16 cellular contexts compared by ENCODE assay signal in the genomic region with DNA sequence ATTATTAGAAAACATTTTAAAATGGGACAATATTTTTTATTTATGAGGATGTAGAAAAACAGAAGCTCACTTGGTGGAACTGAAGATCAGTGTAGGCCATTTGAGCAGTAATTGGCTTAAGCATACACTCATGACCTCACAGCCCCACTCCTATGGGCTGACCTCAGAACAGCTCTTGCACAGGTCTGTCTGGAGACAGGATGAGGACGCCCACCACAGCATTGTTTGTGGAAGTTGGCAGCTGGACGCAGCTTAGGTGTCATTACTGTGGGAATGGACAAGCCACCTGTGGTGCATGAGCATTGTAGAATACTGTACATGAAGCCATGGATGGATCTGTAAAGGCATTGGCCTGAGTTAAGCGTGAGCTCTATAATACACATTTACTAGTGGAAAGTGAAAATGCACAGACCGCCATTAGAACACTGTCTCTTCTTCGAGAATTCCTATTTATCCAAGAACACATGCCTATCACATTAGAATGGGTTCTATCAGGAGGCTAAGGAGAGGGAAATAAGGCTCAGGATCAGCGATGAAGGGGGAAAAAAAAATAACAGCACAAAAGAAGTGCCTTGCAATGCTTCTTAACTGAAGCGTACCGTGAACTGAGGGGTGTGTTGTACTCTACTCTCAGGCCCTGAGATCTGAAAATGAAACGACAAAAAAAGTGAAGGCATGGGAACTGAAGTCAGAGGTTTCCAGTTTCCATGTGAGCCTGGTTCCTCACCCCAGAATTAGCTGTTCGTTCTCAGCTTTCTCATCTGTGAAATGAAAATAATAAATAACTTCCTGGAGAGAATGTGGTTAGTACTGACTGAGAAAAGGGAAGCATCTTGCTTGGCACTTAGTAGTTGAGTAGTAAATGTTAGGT. TPM values are rescaled to one million over a fixed set of nuclear protein-coding genes. Genes with fewer than 3 reads are reported as not detected.
DNase-seq lines count a peak whose midpoint lies in the region; ATAC-seq, FAIRE-seq and TF ChIP-seq lines count a peak whose summit lies in the region.
"Had no signal": no experiment of that assay in that cellular context is flagged by ENCODE, and none has a peak within 500 bp of the region (broad histone marks: within the 10 kb centered on the region; RNA-seq: fewer than 3 reads in every experiment).

No MANE protein-coding gene starts in this region.

- H3K4me2 ChIP-seq in GM12878 (ENCODE audit: control insufficient read depth, insufficient read depth) (peak overlapping the region; percentile 89), mesenchymal stem cell (ENCODE audit: low read length, poor library complexity, severe bottlenecking) (no peak overlapping the region)

- peak overlapping the region; percentile 94 for H3K27ac ChIP-seq in GM12878 (ENCODE audit: control insufficient read depth, insufficient read depth)
- no peak overlapping the region for H3K27ac ChIP-seq in mesenchymal stem cell (ENCODE audit: low read length, poor library complexity, severe bottlenecking)
- H3K27ac ChIP-seq: cardiac muscle cell, stomach had no signal

- H4K8ac ChIP-seq in mesenchymal stem cell (ENCODE audit: low read length): no peak overlapping the region

- CTCF ChIA-PET in GM12878 (lab: Yijun Ruan, JAX): interaction anchor here (1.1 to 2.2 kb wide), 8 partner anchors 8 to 94 kb away, joined by 3 to 6 read pairs (median 4); no protein-coding TSS in a partner anchor

- H3K4me1 ChIP-seq in GM12878 (ENCODE audit: control insufficient read depth, insufficient read depth, low read length) (peaks cover 32% of the 10 kb centered on the region), mesenchymal stem cell (ENCODE audit: control insufficient read depth, insufficient read depth, low read depth, low read length) (no peaks in the 10 kb centered on the region)
- H3K4me1 ChIP-seq: stomach had no signal

- H3K79me2 ChIP-seq in GM12878 (ENCODE audit: control insufficient read depth, insufficient read depth, low read length): no peaks in the 10 kb centered on the region

- TF ChIP-seq RAD21 in GM12878 (IDR thresholded peaks at IDR 0.05; ENCODE audit: insufficient read depth, low read depth, low read length): 0 out of 2 replicates have a peak, but pooled peaks have one; percentile 5

- in situ Hi-C loops in GM12878 (cut with MboI): no loop called here

- H2BK120ac ChIP-seq in mesenchymal stem cell (ENCODE audit: low read depth, low read length): no peak overlapping the region

- no TSS peak for BruUV-seq in GM12878 (replicated peaks; lab: Mats Ljungman, UMichigan)

- H4K91ac ChIP-seq in mesenchymal stem cell (ENCODE audit: low read length): no peak overlapping the region

- no peak overlapping the region for H3K4ac ChIP-seq in mesenchymal stem cell (ENCODE audit: low read depth in 1 of 2, low read length in 2 of 2)

- TF ChIP-seq CTCF in GM12878 (IDR thresholded peaks at IDR 0.05 in 2 of 3, conservative IDR thresholded peaks at IDR 0.05 in 1 of 3; ENCODE audit: control insufficient read depth in 2 of 3, extremely low read depth in 1 of 3, insufficient read depth in 1 of 3, low read depth in 3 of 3, low read length in 3 of 3): no peak

- H2AFZ ChIP-seq in GM12878 (ENCODE audit: control insufficient read depth, low read depth, low read length) (peak overlapping the region; percentile 82), mesenchymal stem cell (ENCODE audit: low read depth, low read length) (no peak overlapping the region)

- TF ChIP-seq POLR2A in GM12878 (IDR thresholded peaks at IDR 0.05; ENCODE audit: low read depth, low read length): no peak

- WGBS in GM12878 (ENCODE audit: insufficient coverage, insufficient replicate concordance, low lambda C conversion rate, missing lambda C conversion rate): 29% methylated on average over 10 of the region's 10 CpGs
- WGBS in mesenchymal stem cell: 90% methylated on average over 6 of the region's 10 CpGs

- ATAC-seq in GM18907 (IDR thresholded peaks at IDR 0.05; ENCODE audit: unreplicated experiment) (peak; percentile 85), GM21528 (IDR thresholded peaks at IDR 0.05; ENCODE audit: low FRiP score, unreplicated experiment) (peak; percentile 68), HG03108 (IDR thresholded peaks at IDR 0.05; ENCODE audit: unreplicated experiment) (peak; percentile 73), GM12878 (peak; percentile 95)
- ATAC-seq: Right ventricle myocardium inferior had no signal

- H2AK5ac ChIP-seq in mesenchymal stem cell (ENCODE audit: low read length, severe bottlenecking): no peak overlapping the region

- peak; percentile 75 for FAIRE-seq in GM12878 (lab: Jason Lieb, UNC)

- SMC1A ChIA-PET in GM12878 (lab: Charles Lee; ENCODE audit: uncharacterized antibody, unreplicated experiment): interaction anchor here (1.0 to 2.3 kb wide), 7 partner anchors 8 to 136 kb away, joined by 3 to 13 read pairs (median 4); no protein-coding TSS in a partner anchor

- intact Hi-C loops in GM12878 (cut with micrococcal nuclease; ENCODE audit: unreplicated experiment): loop anchor here (5.0 kb wide), 1 partner anchor 59 kb away; no protein-coding TSS in a partner anchor

- no peak overlapping the region for H2BK15ac ChIP-seq in mesenchymal stem cell (ENCODE audit: low read depth, poor library complexity, severe bottlenecking)

- DNase-seq in GM12878 (ENCODE audit: low read depth, low spot score) (peak; percentile 94), mesenchymal stem cell (no peak), cerebellum (ENCODE audit: low spot score) (no peak), NCI-H526 (lab: John Stamatoyannopoulos, UW) (no peak)
- DNase-seq: activated CD4-positive, CD25-positive, alpha-beta regulatory T cell; activated effector memory CD4-positive, alpha-beta T cell treated with anti-CD3 and anti-CD28 coated beads, Interleukin-2, amount 50 U/mL, for 16 hours; DMS153; islet precursor cell; NCI-H2227 treated with DMSO at 0.1 percent for 48 hours; stomach had no signal

- H2BK12ac ChIP-seq in mesenchymal stem cell (ENCODE audit: low read length in 2 of 2): no peak overlapping the region

- peak overlapping the region in 1 of 2 experiments; percentile 12 for H3K14ac ChIP-seq in mesenchymal stem cell (ENCODE audit: low read length in 2 of 2)

- H3K36me3 ChIP-seq in GM12878 (ENCODE audit: control insufficient read depth in 2 of 2, insufficient read depth in 2 of 2, low read length in 1 of 2) (no peaks in the 10 kb centered on the region), mesenchymal stem cell (ENCODE audit: control insufficient read depth in 1 of 2, insufficient read depth in 2 of 2, low read depth in 1 of 2, low read length in 2 of 2) (no peaks in the 10 kb centered on the region)
- H3K36me3 ChIP-seq: cardiac muscle cell, stomach had no signal

- no peak for TF ChIP-seq EP300 in GM12878 (IDR thresholded peaks at IDR 0.05; ENCODE audit: borderline replicate concordance in 1 of 2, control insufficient read depth in 1 of 2, low read depth in 2 of 2, low read length in 2 of 2)

- H3K27me3 ChIP-seq in GM12878 (replicated peaks in 1 of 2; ENCODE audit: control insufficient read depth in 2 of 2, insufficient read depth in 2 of 2, low read length in 1 of 2) (no peaks in the 10 kb centered on the region), mesenchymal stem cell (ENCODE audit: control insufficient read depth in 1 of 2, insufficient read depth in 1 of 2, low read length in 2 of 2) (peaks cover 0 to 9% of the 10 kb centered on the region in 2 experiments)
- H3K27me3 ChIP-seq: cardiac muscle cell had no signal

- H4K20me1 ChIP-seq in GM12878 (ENCODE audit: control insufficient read depth, insufficient read depth): no peaks in the 10 kb centered on the region

- H3K23ac ChIP-seq in mesenchymal stem cell (ENCODE audit: low read length in 2 of 2): no peak overlapping the region

- no peaks in the 10 kb centered on the region for H3K9me3 ChIP-seq in GM12878 (replicated peaks; ENCODE audit: control insufficient read depth, insufficient read depth, low read length)
- no peaks in the 10 kb centered on the region for H3K9me3 ChIP-seq in mesenchymal stem cell (ENCODE audit: control insufficient read depth, low read length)
- H3K9me3 ChIP-seq: stomach had no signal

- no peak overlapping the region for H2BK5ac ChIP-seq in mesenchymal stem cell (ENCODE audit: low read depth, low read length, poor library complexity, severe bottlenecking)

- H3K18ac ChIP-seq in mesenchymal stem cell (ENCODE audit: low read depth in 1 of 2, low read length in 2 of 2): no peak overlapping the region

- POLR2A ChIA-PET in GM12878 (lab: Charles Lee): interaction anchor here (1.0 kb wide), 1 partner anchor 85 kb away, joined by 3 read pairs; no protein-coding TSS in a partner anchor

- RAD21 ChIA-PET in GM12878 (lab: Charles Lee; ENCODE audit: unreplicated experiment): interaction anchor here (1.9 to 2.4 kb wide), 2 partner anchors 85 to 88 kb away, joined by 4 to 9 read pairs; no protein-coding TSS in a partner anchor

- H3K9ac ChIP-seq in GM12878 (ENCODE audit: control insufficient read depth, insufficient read depth, low read length) (peak overlapping the region; percentile 51), mesenchymal stem cell (ENCODE audit: low read length) (no peak overlapping the region)

- peak overlapping the region; percentile 48; the same call in 1 of the 2 replicates for H3K4me3 ChIP-seq in GM12878
- no peak overlapping the region for H3K4me3 ChIP-seq in mesenchymal stem cell (ENCODE audit: insufficient read depth in 1 of 2, low read depth in 1 of 2, low read length in 2 of 2)
- H3K4me3 ChIP-seq: cardiac muscle cell, stomach had no signal

- no peaks in the 10 kb centered on the region for H3K79me1 ChIP-seq in mesenchymal stem cell (replicated peaks; ENCODE audit: low read length, poor library complexity, severe bottlenecking)

TF ChIP-seq in GM12878, 131 proteins besides CTCF, POLR2A, EP300 and RAD21 (continues in another document):
- TF ChIP-seq ZNF622 (IDR thresholded peaks at IDR 0.05): no peak

RNA-seq across cellular contexts. Expression of a gene that starts 33.6 kb away (rescaled TPM):
- 0.25 and 0.32 TPM in 2 replicates for total RNA-seq in GM12878 (2013; cell fraction: nucleolus; rRNA removed)
- 0.68 and 1.1 TPM in 2 replicates for total RNA-seq in GM12878 (2014; rRNA removed)
- 0.58 and 0.69 TPM in 2 replicates for total RNA-seq in GM12878 (2014; rRNA removed; fragmentation: Illumina TruSeq; extraction: Trizol)
- 0.36 and 0.72 TPM in 2 replicates for total RNA-seq in GM12878 (2021)
- 1.6 TPM for polyA plus RNA-seq in GM12878 (2011; ENCODE audit: low read depth)
- polyA plus RNA-seq in GM12878 (2011; rRNA removed): 0.08 and 0.09 TPM in 2 replicates
- 0.10 and 0.13 TPM in 2 replicates for polyA plus RNA-seq in GM12878 (2011; cell fraction: cytosol; rRNA removed)
- polyA plus RNA-seq in GM12878 (2011; cell fraction: nucleus; rRNA removed): 0.06 and 0.19 TPM in 2 replicates
- 2.2 and 2.8 TPM in 2 replicates for polyA plus RNA-seq in GM12878 (2012)
- 0.40 and 0.68 TPM in 2 replicates for polyA plus RNA-seq in GM12878 (2014; fragmentation: Illumina TruSeq; extraction: Trizol)
- under 1 TPM; 0.29 to 0.31 TPM for polyA plus RNA-seq in GM12878 (2014; fragmentation: Nextera tagmentation; extraction: Ambion mirVana)
- polyA plus RNA-seq in GM12878 (2014; rRNA removed): 0.34 and 0.77 TPM in 2 replicates
- under 1 TPM; 0.05 to 0.15 TPM for polyA plus RNA-seq in GM12878 (2016; fragmentation: Nextera tagmentation; extraction: Ambion mirVana)
- 0.31 and 0.59 TPM in 2 replicates for polyA minus RNA-seq in GM12878 (2011; rRNA and poly(A)+ RNA removed)
- not detected in 2 replicates for polyA minus RNA-seq in GM12878 (2011; cell fraction: cytosol; rRNA and poly(A)+ RNA removed)
- polyA minus RNA-seq in GM12878 (2011; cell fraction: nucleus; rRNA and poly(A)+ RNA removed): under 0.01 TPM in 1 of 2 replicates, not detected in the other
- polyA plus RNA-seq in mesenchymal stem cell (2013, experiment 1 of 2): under 0.01 TPM
- polyA plus RNA-seq in mesenchymal stem cell (2013, experiment 2 of 2): not detected
- 15.8 TPM for total RNA-seq in cerebellum
- total RNA-seq: Right ventricle myocardium inferior had no signal
- polyA plus RNA-seq: cardiac muscle cell, IgD-negative memory B cell had no signal
